3 cellular contexts compared by ENCODE assay signal in genomic region chr15:87728998-87729397, GRCh38.
"Had no signal": no experiment of that assay in that cellular context is flagged by ENCODE, and none has a peak within 500 bp of the region (broad histone marks: within the 10 kb centered on the region; RNA-seq: fewer than 3 reads in every experiment).

No MANE protein-coding gene starts in this region.

- H3K4me3 ChIP-seq: GM12878 had no signal

- ATAC-seq: GM12878 had no signal

- DNase-seq: GDM1, GF-D8 had no signal
